ENCODE assay signal across 26 cellular contexts in the genomic region with DNA sequence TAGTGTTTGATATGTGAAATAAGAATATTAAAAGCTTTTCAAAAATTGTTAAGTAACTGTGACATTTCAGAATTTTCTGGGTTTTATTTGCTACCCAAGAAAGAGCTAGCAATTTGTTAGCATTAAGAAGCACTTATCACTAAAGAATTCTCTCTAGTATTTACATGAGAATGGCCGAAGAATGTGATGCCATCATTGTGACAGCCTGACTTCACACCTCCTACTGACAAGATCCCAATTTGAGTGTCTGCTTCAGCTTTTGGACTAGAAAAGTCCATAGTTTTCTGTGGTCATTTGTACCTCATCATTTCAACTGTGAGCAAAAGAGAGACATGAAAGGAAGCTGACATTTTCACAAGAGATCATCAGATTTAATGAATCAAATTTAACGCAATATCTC.
DNase-seq lines count a peak whose midpoint lies in the region; ATAC-seq and FAIRE-seq lines count a peak whose summit lies in the region.
"Had no signal": no experiment of that assay in that cellular context is flagged by ENCODE, and none has a peak within 500 bp of the region (broad histone marks: within the 10 kb centered on the region; RNA-seq: fewer than 3 reads in every experiment).

No MANE protein-coding gene starts in this region.

- no peak overlapping the region for H2BK5ac ChIP-seq in mesendoderm (ENCODE audit: low read length)

- 82% methylated on average over 1 of the region's 2 CpGs for WGBS in HUES64
- no CpG with 5 or more reads among the region's 2 CpGs for WGBS in mesendoderm (ENCODE audit: extremely low coverage, insufficient coverage, low lambda C conversion rate)

- H3K4me3 ChIP-seq in ACC112 (ENCODE audit: low read depth, low read length): no peak overlapping the region
- no peak overlapping the region for H3K4me3 ChIP-seq in HUES64 (ENCODE audit: low read length)
- no peak overlapping the region for H3K4me3 ChIP-seq in mesendoderm (ENCODE audit: low read length)
- no peak overlapping the region for H3K4me3 ChIP-seq in SJCRH30
- H3K4me3 ChIP-seq: BLaER1, PC-9, SJSA1 had no signal

- H2AFZ ChIP-seq in ACC112 (ENCODE audit: low read length, unreplicated experiment): peak overlapping the region; percentile 31
- H2AFZ ChIP-seq: PC-9 had no signal

- no peaks in the 10 kb centered on the region for H3K27me3 ChIP-seq in ACC112 (ENCODE audit: insufficient read depth, low read length)
- no peaks in the 10 kb centered on the region for H3K27me3 ChIP-seq in HUES64 (ENCODE audit: insufficient read depth, low read length)
- no peaks in the 10 kb centered on the region for H3K27me3 ChIP-seq in mesendoderm (ENCODE audit: insufficient read depth, low read length, poor library complexity)
- no peaks in the 10 kb centered on the region for H3K27me3 ChIP-seq in SJCRH30
- H3K27me3 ChIP-seq: BLaER1, SJSA1 had no signal

- no peak overlapping the region for H4K5ac ChIP-seq in mesendoderm (ENCODE audit: low read length)

- DNase-seq in iPS DF 19.7 (ENCODE audit: low read depth, low spot score): peak; percentile 75
- DNase-seq in mesendoderm: peak; percentile 93
- no peak for DNase-seq in SJCRH30
- no peak for DNase-seq in HTR-8/SVneo (ENCODE audit: insufficient read length, low spot score)
- DNase-seq in OCI-M2 (lab: John Stamatoyannopoulos, UW; ENCODE audit: unreplicated experiment): no peak
- DNase-seq: CD4-positive, CD25-positive, alpha-beta regulatory T cell; GOT3; KBM-7; MV-4-11; NCI-H1105; NCI-H1436 treated with DMSO at 0.1 percent for 48 hours; NCI-H1930; NCI-H2107; NCI-H524; NCI-H748 treated with DMSO at 0.1 percent for 48 hours; PC-9 had no signal

- H4K8ac ChIP-seq in mesendoderm (ENCODE audit: low read depth, low read length): no peak overlapping the region

- H3K4ac ChIP-seq in mesendoderm (ENCODE audit: low read depth, low read length): no peak overlapping the region

- H3K79me1 ChIP-seq in mesendoderm (ENCODE audit: low read length): no peaks in the 10 kb centered on the region

- H3K9ac ChIP-seq in HUES64 (ENCODE audit: low read depth, low read length) (no peak overlapping the region), mesendoderm (ENCODE audit: low read length) (no peak overlapping the region)
- H3K9ac ChIP-seq: BLaER1 had no signal

- FAIRE-seq in HTR-8/SVneo (lab: Jason Lieb, UNC): no peak
- FAIRE-seq: D721Med had no signal

- H3K27ac ChIP-seq in ACC112 (ENCODE audit: low read depth, low read length): no peak overlapping the region
- peak overlapping the region; percentile 54; the same call in 1 of the 2 replicates for H3K27ac ChIP-seq in HUES64 (ENCODE audit: low read depth, low read length)
- H3K27ac ChIP-seq in mesendoderm (ENCODE audit: low read depth, low read length): no peak overlapping the region
- no peak overlapping the region for H3K27ac ChIP-seq in SJCRH30
- H3K27ac ChIP-seq: 22Rv1, BLaER1, HL-60, PC-9, SJSA1 had no signal

- H3K18ac ChIP-seq in mesendoderm (ENCODE audit: low read length): no peak overlapping the region

- H2AK5ac ChIP-seq in mesendoderm (ENCODE audit: low read length): no peak overlapping the region

- H3K9me3 ChIP-seq in HUES64 (ENCODE audit: insufficient read depth, low read depth, low read length) (0 out of 2 replicates have a peak, but pooled peaks cover 3% of the 10 kb centered on the region), SJCRH30 (replicated peaks) (no peaks in the 10 kb centered on the region)
- H3K9me3 ChIP-seq: BLaER1, SJSA1 had no signal

- H3K23ac ChIP-seq in mesendoderm (ENCODE audit: low read length): no peak overlapping the region

- ATAC-seq in HG03571 (IDR thresholded peaks at IDR 0.05; ENCODE audit: unreplicated experiment): no peak
- ATAC-seq: HCT116, Right ventricle myocardium inferior had no signal

- no peak overlapping the region for H3K4me2 ChIP-seq in mesendoderm (ENCODE audit: low read length)
- H3K4me2 ChIP-seq: BLaER1, PC-9 had no signal

- H2BK15ac ChIP-seq in mesendoderm (replicated peaks; ENCODE audit: low read depth): no peak overlapping the region

- H3K56ac ChIP-seq in mesendoderm (ENCODE audit: low read length): no peak overlapping the region

- H3K4me1 ChIP-seq in ACC112 (ENCODE audit: control insufficient read depth, insufficient read depth, low read length, unreplicated experiment) (peaks cover 21% of the 10 kb centered on the region), HUES64 (ENCODE audit: insufficient read depth, low read length) (peaks cover 13% of the 10 kb centered on the region; the same call in 1 of the 2 replicates), mesendoderm (ENCODE audit: control insufficient read depth, low read depth, low read length) (peaks cover 1% of the 10 kb centered on the region), SJCRH30 (no peaks in the 10 kb centered on the region)
- H3K4me1 ChIP-seq: BLaER1, SJSA1 had no signal

- no peak overlapping the region for H2BK120ac ChIP-seq in mesendoderm (ENCODE audit: low read depth, low read length)

- H3K36me3 ChIP-seq in ACC112 (ENCODE audit: insufficient read depth, low read length) (no peaks in the 10 kb centered on the region), HUES64 (ENCODE audit: insufficient read depth, low read length) (no peaks in the 10 kb centered on the region), mesendoderm (ENCODE audit: control insufficient read depth, insufficient read depth, low read length) (no peaks in the 10 kb centered on the region), SJCRH30 (no peaks in the 10 kb centered on the region)
- H3K36me3 ChIP-seq: BLaER1, SJSA1 had no signal

- H3K79me2 ChIP-seq in ACC112 (ENCODE audit: control insufficient read depth, insufficient read depth, low read length, unreplicated experiment): no peaks in the 10 kb centered on the region
- no peaks in the 10 kb centered on the region for H3K79me2 ChIP-seq in mesendoderm (ENCODE audit: control insufficient read depth, insufficient read depth, low read length)

Comparison
In these comparisons a context has a peak if more than half of its experiments do, and no peak if none do; other contexts are left out.
1. DNase-seq: peak in iPS DF 19.7 (single experiment) and mesendoderm (single experiment); none in SJCRH30 (0 of 2), HTR-8/SVneo (single experiment) and OCI-M2 (single experiment).